ENCODE assay signal across 12 cellular contexts in the genomic region with DNA sequence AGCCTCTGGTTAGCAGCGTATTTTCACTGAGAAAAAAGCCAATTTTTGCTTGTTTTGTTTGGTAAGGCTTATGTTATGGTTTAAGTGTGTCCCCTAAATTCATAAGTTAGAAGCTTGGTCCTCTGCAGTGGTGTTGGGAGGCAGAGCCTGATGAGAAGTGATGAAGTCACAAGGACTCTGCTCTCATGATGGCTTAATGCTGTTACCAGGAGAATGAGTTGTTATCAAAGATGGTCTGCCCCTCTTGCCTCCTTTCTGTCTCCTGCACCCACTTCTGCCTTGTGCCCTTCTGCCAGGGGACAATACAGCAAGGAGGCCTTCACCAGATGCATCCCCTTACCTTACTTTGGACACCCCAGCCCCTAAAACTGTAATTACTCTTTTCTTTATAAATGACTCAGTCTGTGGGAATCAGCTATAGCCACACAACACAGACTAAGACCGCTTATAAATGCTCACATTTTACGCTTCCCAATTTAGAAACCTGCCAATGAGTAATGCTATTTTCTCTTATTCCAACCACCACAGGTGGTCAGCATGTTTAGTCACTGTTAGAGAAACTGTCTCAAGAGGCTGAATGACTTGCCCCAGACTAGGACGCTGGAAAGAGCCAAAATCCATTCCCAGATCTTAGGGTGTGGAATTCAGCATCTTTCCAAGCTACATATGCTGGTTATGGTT. TPM values are rescaled to one million over a fixed set of nuclear protein-coding genes. Genes with fewer than 3 reads are reported as not detected.
DNase-seq lines count a peak whose midpoint lies in the region; ATAC-seq and TF ChIP-seq lines count a peak whose summit lies in the region.
"Had no signal": no experiment of that assay in that cellular context is flagged by ENCODE, and none has a peak within 500 bp of the region (broad histone marks: within the 10 kb centered on the region; RNA-seq: fewer than 3 reads in every experiment).

No MANE protein-coding gene starts in this region.

- peak; percentile 28 for DNase-seq in glomerular visceral epithelial cell (ENCODE audit: extremely low spot score)
- DNase-seq in Caco-2, result no peak
- no peak for DNase-seq in left ventricle myocardium inferior
- DNase-seq: activated B cell treated with CpG ODN at 0.5 μM for 24 hours, activated gamma-delta T cell, mammary epithelial cell, NCI-H2171 had no signal

- H3K27ac Mint-ChIP-seq in Caco-2 (ENCODE audit: unreplicated experiment), result no peak overlapping the region
- H3K27ac Mint-ChIP-seq: activated B cell treated with CpG ODN at 0.5 μM for 24 hours had no signal

- H3K27me3 ChIP-seq in Caco-2 (replicated peaks; ENCODE audit: control insufficient read depth, insufficient read depth, low read length), result no peaks in the 10 kb centered on the region
- no peaks in the 10 kb centered on the region for H3K27me3 ChIP-seq in left ventricle myocardium inferior (ENCODE audit: low read depth)

- H3K9me3 ChIP-seq in Caco-2, result no peaks in the 10 kb centered on the region
- H3K9me3 ChIP-seq in left ventricle myocardium inferior (replicated peaks), result no peaks in the 10 kb centered on the region

- no peak overlapping the region for H3K27ac ChIP-seq in left ventricle myocardium inferior (replicated peaks)

- peaks cover 26% of the 10 kb centered on the region for H3K4me1 Mint-ChIP-seq in Caco-2 (ENCODE audit: low read depth, unreplicated experiment)
- H3K4me1 Mint-ChIP-seq: activated B cell treated with CpG ODN at 0.5 μM for 24 hours had no signal

- H3K4me1 ChIP-seq in Caco-2 (peaks cover 20% of the 10 kb centered on the region), left ventricle myocardium inferior (peaks cover 34% of the 10 kb centered on the region)

- no peaks in the 10 kb centered on the region for H3K27me3 Mint-ChIP-seq in Caco-2 (ENCODE audit: insufficient read depth, unreplicated experiment)
- H3K27me3 Mint-ChIP-seq: activated B cell treated with CpG ODN at 0.5 μM for 24 hours had no signal

- H3K4me3 ChIP-seq in Caco-2 (ENCODE audit: low read depth, low read length), result no peak overlapping the region
- H3K4me3 ChIP-seq in left ventricle myocardium inferior, result no peak overlapping the region

- H3K36me3 ChIP-seq in Caco-2 (ENCODE audit: control insufficient read depth, insufficient read depth, low read length) (no peaks in the 10 kb centered on the region), left ventricle myocardium inferior (peaks cover 30% of the 10 kb centered on the region)

- TF ChIP-seq CTCF in Caco-2 (IDR thresholded peaks at IDR 0.05; ENCODE audit: insufficient read depth in 1 of 2, low read depth in 1 of 2, low read length in 1 of 2, severe bottlenecking in 1 of 2, unreplicated experiment in 1 of 2), result no peak
- TF ChIP-seq CTCF in left ventricle myocardium inferior (IDR thresholded peaks at IDR 0.05; ENCODE audit: borderline replicate concordance), result no peak

- peaks cover 19% of the 10 kb centered on the region for H3K36me3 Mint-ChIP-seq in Caco-2 (ENCODE audit: insufficient read depth, unreplicated experiment)

- no peak overlapping the region for H3K4me3 Mint-ChIP-seq in Caco-2 (ENCODE audit: unreplicated experiment)
- H3K4me3 Mint-ChIP-seq: activated B cell treated with CpG ODN at 0.5 μM for 24 hours had no signal

- intact Hi-C loops in Caco-2 (cut with micrococcal nuclease; ENCODE audit: unreplicated experiment) (loop anchor here (5.0 kb wide), 1 partner anchor 687 kb away; no protein-coding TSS in a partner anchor), left ventricle myocardium inferior (cut with micrococcal nuclease) (no loop called here)

- BruUV-seq in Caco-2 (replicated peaks; lab: Mats Ljungman, UMichigan), result no TSS peak

- CTCF ChIA-PET in Caco-2 (lab: Charles Lee), result no interaction called here

- POLR2A ChIA-PET in Caco-2 (lab: Charles Lee), result no interaction called here

- no peaks in the 10 kb centered on the region for H3K9me3 Mint-ChIP-seq in Caco-2 (ENCODE audit: unreplicated experiment)
- H3K9me3 Mint-ChIP-seq: activated B cell treated with CpG ODN at 0.5 μM for 24 hours had no signal

- ATAC-seq in GM18502 (IDR thresholded peaks at IDR 0.05; ENCODE audit: poor library complexity, unreplicated experiment) (peak; percentile 51), GM21515 (IDR thresholded peaks at IDR 0.05; ENCODE audit: unreplicated experiment) (peak; percentile 37), HG03558 (IDR thresholded peaks at IDR 0.05; ENCODE audit: extremely low read depth, unreplicated experiment) (peak; percentile 14), HG03571 (IDR thresholded peaks at IDR 0.05; ENCODE audit: unreplicated experiment) (no peak), HG02763 (IDR thresholded peaks at IDR 0.05; ENCODE audit: unreplicated experiment) (no peak)

RNA-seq across cellular contexts. Expression of a gene that starts 6.1 kb away (rescaled TPM):
- 0.25 and 0.28 TPM in 2 replicates for total RNA-seq in Caco-2 (2022)
- total RNA-seq in left ventricle myocardium inferior, result 1.5 TPM

RNA-seq across cellular contexts. Expression of a gene that starts 25.0 kb away (rescaled TPM):
- total RNA-seq in Caco-2 (2022) (31.3 and 32.3 TPM in 2 replicates), left ventricle myocardium inferior (26.4 TPM)

Comparison
In these comparisons a context has a peak if more than half of its experiments do, and no peak if none do; other contexts are left out.
1. ATAC-seq: peak in GM18502 (single experiment), GM21515 (single experiment) and HG03558 (single experiment); none in HG03571 (single experiment) and HG02763 (single experiment).